ENCODE assay signal across 23 cellular contexts in the genomic region with DNA sequence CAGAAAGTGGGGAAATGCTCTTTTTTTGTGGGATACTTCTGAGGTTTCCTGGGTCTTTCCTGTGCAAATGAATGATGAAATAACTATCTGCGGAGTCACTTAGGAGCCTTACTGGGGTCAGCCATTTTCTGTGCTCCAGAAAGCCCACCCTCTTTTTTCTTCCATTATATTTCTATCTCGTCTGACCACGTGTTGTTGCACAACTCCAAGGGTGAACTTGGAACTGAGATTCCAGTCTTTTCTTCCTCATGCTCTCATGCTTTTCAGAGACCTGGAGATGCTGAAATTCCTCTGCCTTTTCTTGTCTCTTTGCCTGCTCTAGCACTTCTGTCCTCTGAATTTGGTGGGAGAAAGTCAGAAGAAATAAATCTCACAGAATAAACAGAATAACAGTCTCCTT. TPM values are rescaled to one million over a fixed set of nuclear protein-coding genes. Genes with fewer than 3 reads are reported as not detected.
"Had no signal": no experiment of that assay in that cellular context is flagged by ENCODE, and none has a peak within 500 bp of the region (broad histone marks: within the 10 kb centered on the region; RNA-seq: fewer than 3 reads in every experiment).

No MANE protein-coding gene starts in this region.

- DNase-seq: Karpas-422, KG1, MG63, NCI-H1092 treated with DMSO at 0.1 percent for 48 hours, NCI-H1436, NCI-H187, NCI-H2029, NCI-H2081 treated with DMSO at 0.1 percent for 48 hours, NCI-H2171, NCI-H226, NCI-H446, NCI-H510A, NCI-H524 treated with DMSO at 0.1 percent for 48 hours, NCI-H69, NCI-H774, RPMI8226, SHP77, SK-N-SH, SW 1271 had no signal

- H3K4me2 ChIP-seq: SK-N-SH had no signal

- H3K4me3 ChIP-seq: MG63 had no signal

- H3K9me2 ChIP-seq: SK-N-SH had no signal

- H3K27me3 ChIP-seq: MG63 had no signal

- FAIRE-seq: HTR-8/SVneo, RCC 7860 had no signal

- H3K9ac ChIP-seq: SK-N-SH had no signal

- H3K36me3 ChIP-seq: MG63 had no signal

- H3K9me3 ChIP-seq: MG63, SK-N-SH had no signal

- H3K27ac ChIP-seq: HL-60 had no signal

RNA-seq across cellular contexts. Expression of a gene that starts 4.8 kb away (rescaled TPM):
- total RNA-seq: SK-MEL-5 had no signal
- polyA plus RNA-seq: SK-N-SH had no signal

RNA-seq across cellular contexts. Expression of a gene that starts 44.5 kb away (rescaled TPM):
- total RNA-seq: SK-MEL-5 had no signal
- polyA plus RNA-seq: SK-N-SH had no signal

RNA-seq across cellular contexts. Expression of a gene that starts 47.2 kb away (rescaled TPM):
- total RNA-seq: SK-MEL-5 had no signal
- polyA plus RNA-seq: SK-N-SH had no signal
